In the genomic region with DNA sequence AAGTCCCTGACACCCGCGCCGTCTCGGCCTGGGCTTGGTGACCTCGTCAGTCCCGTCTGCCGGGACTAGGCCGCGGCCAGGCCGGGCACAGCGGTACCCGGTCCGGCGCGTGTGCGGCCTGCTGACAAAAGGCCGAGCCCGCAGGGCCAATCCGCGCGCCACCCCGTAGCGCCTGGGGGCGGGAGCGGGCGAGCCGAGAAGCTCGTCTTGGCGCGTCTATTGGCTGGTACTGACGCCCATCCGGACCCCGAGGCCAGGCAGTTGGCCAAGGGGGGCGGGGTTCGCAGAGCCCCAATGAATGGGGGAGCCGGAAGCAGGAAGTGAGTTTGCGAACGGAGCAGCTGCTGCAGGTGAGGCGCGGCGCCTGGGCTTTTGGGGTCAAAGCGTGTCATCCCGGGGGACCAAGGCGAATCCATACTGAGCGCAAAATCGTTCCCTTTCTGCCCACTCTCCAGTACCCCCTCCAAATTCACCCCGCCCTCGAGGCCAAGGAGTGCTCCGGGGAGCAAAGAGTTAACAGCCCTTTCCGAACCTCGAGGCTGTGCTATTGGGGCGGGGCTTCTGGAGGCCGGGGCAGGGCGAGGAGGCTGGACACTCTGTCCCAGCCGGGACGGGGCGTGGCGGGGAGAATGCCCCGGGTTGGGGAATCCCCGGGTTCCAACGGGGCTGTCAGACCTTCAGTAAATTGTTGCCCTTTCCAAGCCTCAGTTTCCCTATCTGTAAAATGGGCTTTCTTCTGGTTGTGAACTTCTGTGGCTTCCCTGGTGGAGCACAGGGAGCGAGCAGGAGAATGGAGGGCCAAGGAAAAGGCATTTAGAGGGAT, we compare ENCODE assay signal across 1 cellular context.
TF ChIP-seq lines count a peak whose summit lies in the region.

A gene with protein sequence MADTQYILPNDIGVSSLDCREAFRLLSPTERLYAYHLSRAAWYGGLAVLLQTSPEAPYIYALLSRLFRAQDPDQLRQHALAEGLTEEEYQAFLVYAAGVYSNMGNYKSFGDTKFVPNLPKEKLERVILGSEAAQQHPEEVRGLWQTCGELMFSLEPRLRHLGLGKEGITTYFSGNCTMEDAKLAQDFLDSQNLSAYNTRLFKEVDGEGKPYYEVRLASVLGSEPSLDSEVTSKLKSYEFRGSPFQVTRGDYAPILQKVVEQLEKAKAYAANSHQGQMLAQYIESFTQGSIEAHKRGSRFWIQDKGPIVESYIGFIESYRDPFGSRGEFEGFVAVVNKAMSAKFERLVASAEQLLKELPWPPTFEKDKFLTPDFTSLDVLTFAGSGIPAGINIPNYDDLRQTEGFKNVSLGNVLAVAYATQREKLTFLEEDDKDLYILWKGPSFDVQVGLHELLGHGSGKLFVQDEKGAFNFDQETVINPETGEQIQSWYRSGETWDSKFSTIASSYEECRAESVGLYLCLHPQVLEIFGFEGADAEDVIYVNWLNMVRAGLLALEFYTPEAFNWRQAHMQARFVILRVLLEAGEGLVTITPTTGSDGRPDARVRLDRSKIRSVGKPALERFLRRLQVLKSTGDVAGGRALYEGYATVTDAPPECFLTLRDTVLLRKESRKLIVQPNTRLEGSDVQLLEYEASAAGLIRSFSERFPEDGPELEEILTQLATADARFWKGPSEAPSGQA (plus strand): TSS at position 319 of the 823 bp plus-strand sequence. CDS start 1,767 bp downstream, outside the sequence.

TF ChIP-seq in K562, 482 proteins besides CTCF, POLR2A, EP300 and RAD21 (continued from another document):
- TF ChIP-seq, protein P1, sequence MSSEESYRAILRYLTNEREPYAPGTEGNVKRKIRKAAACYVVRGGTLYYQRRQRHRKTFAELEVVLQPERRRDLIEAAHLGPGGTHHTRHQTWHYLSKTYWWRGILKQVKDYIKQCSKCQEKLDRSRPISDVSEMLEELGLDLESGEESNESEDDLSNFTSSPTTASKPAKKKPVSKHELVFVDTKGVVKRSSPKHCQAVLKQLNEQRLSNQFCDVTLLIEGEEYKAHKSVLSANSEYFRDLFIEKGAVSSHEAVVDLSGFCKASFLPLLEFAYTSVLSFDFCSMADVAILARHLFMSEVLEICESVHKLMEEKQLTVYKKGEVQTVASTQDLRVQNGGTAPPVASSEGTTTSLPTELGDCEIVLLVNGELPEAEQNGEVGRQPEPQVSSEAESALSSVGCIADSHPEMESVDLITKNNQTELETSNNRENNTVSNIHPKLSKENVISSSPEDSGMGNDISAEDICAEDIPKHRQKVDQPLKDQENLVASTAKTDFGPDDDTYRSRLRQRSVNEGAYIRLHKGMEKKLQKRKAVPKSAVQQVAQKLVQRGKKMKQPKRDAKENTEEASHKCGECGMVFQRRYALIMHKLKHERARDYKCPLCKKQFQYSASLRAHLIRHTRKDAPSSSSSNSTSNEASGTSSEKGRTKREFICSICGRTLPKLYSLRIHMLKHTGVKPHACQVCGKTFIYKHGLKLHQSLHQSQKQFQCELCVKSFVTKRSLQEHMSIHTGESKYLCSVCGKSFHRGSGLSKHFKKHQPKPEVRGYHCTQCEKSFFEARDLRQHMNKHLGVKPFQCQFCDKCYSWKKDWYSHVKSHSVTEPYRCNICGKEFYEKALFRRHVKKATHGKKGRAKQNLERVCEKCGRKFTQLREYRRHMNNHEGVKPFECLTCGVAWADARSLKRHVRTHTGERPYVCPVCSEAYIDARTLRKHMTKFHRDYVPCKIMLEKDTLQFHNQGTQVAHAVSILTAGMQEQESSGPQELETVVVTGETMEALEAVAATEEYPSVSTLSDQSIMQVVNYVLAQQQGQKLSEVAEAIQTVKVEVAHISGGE (CRISPR knock-in tag; IDR thresholded peaks at IDR 0.05) = peak in 1 of 3 experiments; percentile 75; a peak in 2 of 6 replicates
- TF ChIP-seq XRCC4 (IDR thresholded peaks at IDR 0.05; ENCODE audit: extremely low read depth, insufficient read depth, insufficient read length) (no peak), HDAC2 (IDR thresholded peaks at IDR 0.05) (peak; percentile 95; the same call in 1 of the 2 replicates), ZNF785 (CRISPR knock-in tag; IDR thresholded peaks at IDR 0.05) (no peak), L3MBTL2 (IDR thresholded peaks at IDR 0.05) (peak; percentile 70), YBX1 (IDR thresholded peaks at IDR 0.05) (no peak)
- TF ChIP-seq, protein P2, sequence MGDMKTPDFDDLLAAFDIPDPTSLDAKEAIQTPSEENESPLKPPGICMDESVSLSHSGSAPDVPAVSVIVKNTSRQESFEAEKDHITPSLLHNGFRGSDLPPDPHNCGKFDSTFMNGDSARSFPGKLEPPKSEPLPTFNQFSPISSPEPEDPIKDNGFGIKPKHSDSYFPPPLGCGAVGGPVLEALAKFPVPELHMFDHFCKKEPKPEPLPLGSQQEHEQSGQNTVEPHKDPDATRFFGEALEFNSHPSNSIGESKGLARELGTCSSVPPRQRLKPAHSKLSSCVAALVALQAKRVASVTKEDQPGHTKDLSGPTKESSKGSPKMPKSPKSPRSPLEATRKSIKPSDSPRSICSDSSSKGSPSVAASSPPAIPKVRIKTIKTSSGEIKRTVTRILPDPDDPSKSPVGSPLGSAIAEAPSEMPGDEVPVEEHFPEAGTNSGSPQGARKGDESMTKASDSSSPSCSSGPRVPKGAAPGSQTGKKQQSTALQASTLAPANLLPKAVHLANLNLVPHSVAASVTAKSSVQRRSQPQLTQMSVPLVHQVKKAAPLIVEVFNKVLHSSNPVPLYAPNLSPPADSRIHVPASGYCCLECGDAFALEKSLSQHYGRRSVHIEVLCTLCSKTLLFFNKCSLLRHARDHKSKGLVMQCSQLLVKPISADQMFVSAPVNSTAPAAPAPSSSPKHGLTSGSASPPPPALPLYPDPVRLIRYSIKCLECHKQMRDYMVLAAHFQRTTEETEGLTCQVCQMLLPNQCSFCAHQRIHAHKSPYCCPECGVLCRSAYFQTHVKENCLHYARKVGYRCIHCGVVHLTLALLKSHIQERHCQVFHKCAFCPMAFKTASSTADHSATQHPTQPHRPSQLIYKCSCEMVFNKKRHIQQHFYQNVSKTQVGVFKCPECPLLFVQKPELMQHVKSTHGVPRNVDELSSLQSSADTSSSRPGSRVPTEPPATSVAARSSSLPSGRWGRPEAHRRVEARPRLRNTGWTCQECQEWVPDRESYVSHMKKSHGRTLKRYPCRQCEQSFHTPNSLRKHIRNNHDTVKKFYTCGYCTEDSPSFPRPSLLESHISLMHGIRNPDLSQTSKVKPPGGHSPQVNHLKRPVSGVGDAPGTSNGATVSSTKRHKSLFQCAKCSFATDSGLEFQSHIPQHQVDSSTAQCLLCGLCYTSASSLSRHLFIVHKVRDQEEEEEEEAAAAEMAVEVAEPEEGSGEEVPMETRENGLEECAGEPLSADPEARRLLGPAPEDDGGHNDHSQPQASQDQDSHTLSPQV (IDR thresholded peaks at IDR 0.05) = 0 out of 2 replicates have a peak, but pooled peaks have one; percentile 2
